In genomic region chr20:56424931-56425330, GRCh38 we compare ENCODE assay signal across 31 cellular contexts. TPM values are rescaled to one million over a fixed set of nuclear protein-coding genes. Genes with fewer than 3 reads are reported as not detected.
"Had no signal": no experiment of that assay in that cellular context is flagged by ENCODE, and none has a peak within 500 bp of the region (broad histone marks: within the 10 kb centered on the region; RNA-seq: fewer than 3 reads in every experiment).

No MANE protein-coding gene starts in this region.

- FAIRE-seq: astrocyte, endothelial cell of umbilical vein, kidney, pancreas had no signal

- H3K36me3 ChIP-seq: brain microvascular endothelial cell, pancreas, upper lobe of left lung had no signal

- H3K27ac Mint-ChIP-seq: activated T-helper 1 cell treated with anti-CD3 and anti-CD28 coated beads, Interleukin-12 subunit alpha, Interleukin-12 subunit beta, Interleukin-2, Interleukin-4 antibody, amounts not matched to agents 30 ng/mL and 10 ng/mL and 1 ng/mL, durations not matched to agents 14 hours and 24 hours and 36 hours; immature natural killer cell; memory B cell; stimulated activated memory B cell treated with anti-CD40 and anti-IgM and Interleukin-4, amounts not matched to agents 10 μg/mL and 1 μg/mL and 100 μg/mL, for 72 hours; T-helper 17 cell had no signal

- H3K4me1 ChIP-seq: pancreas, psoas muscle had no signal

- H3K27ac ChIP-seq: brain microvascular endothelial cell, coronary artery, pancreas, psoas muscle had no signal

- H3K4me2 ChIP-seq: smooth muscle cell had no signal

- ATAC-seq: activated naive CD4-positive, alpha-beta T cell treated with anti-CD3 and anti-CD28 coated beads, Interleukin-2, amount 50 U/mL, for 72 hours; left colon; natural killer cell treated with Interleukin-12 subunit alpha and Interleukin-12 subunit beta and Interleukin-15 and Interleukin-18, amount 100 ng/mL, for 72 hours; pancreas; psoas muscle; SK-N-SH treated with all-trans-retinoic acid at 6 μM for 48 hours; stimulated activated memory B cell treated with anti-CD40 and anti-IgM and Interleukin-4, amounts not matched to agents 10 μg/mL and 1 μg/mL and 100 μg/mL, for 72 hours; stimulated activated naive CD8-positive, alpha-beta T cell treated with anti-CD3 and anti-CD28 coated beads, Interleukin-15, amount 100 ng/mL, for 72 hours; T-helper 17 cell had no signal

- H3K27me3 ChIP-seq: brain microvascular endothelial cell, pancreas, upper lobe of left lung had no signal

- H3K27me3 Mint-ChIP-seq: activated CD4-positive, alpha-beta T cell treated with anti-CD3 and anti-CD28 coated beads, Interleukin-2, amount 10 ng/mL, durations not matched to agents 7 days and 5 days; memory B cell; natural killer cell treated with Interleukin-12 subunit alpha and Interleukin-12 subunit beta and Interleukin-15 and Interleukin-18, amount 100 ng/mL, for 72 hours; stimulated activated memory B cell treated with anti-CD40 and anti-IgM and Interleukin-4, amounts not matched to agents 10 μg/mL and 1 μg/mL and 100 μg/mL, for 72 hours; stimulated activated naive CD8-positive, alpha-beta T cell treated with anti-CD3 and anti-CD28 coated beads, Interleukin-15, amount 100 ng/mL, for 72 hours; T-helper 17 cell had no signal

- DNase-seq: activated CD4-positive, alpha-beta T cell treated with anti-CD3 and anti-CD28 coated beads, Interleukin-2, amount 10 ng/mL, durations not matched to agents 7 days and 5 days; activated CD4-positive, CD25-positive, alpha-beta regulatory T cell treated with anti-CD3 and anti-CD28 coated beads, Interleukin-2, amount 50 U/mL, for 72 hours; activated gamma-delta T cell treated with Interleukin-2 at 50 U/mL for 16 hours; amniotic stem cell; brain microvascular endothelial cell; foreskin fibroblast; hippocampal formation; immature natural killer cell; kidney; left colon; nucleus accumbens; pancreas; psoas muscle; stimulated activated CD4-positive, alpha-beta T cell treated with anti-CD3 and anti-CD28 coated beads, Interleukin-1b, Interleukin-23, amount 100 ng/mL, for 48 hours; stimulated activated CD4-positive, alpha-beta T cell treated with anti-CD3 and anti-CD28 coated beads, Interleukin-4, amount 100 ng/mL, for 4 hours; stimulated activated CD8-positive, alpha-beta memory T cell treated with anti-CD3 and anti-CD28 coated beads, Interleukin-4, amount 100 ng/mL, for 48 hours; stimulated activated naive CD8-positive, alpha-beta T cell treated with anti-CD3 and anti-CD28 coated beads, Interleukin-15, amount 100 ng/mL, for 72 hours; substantia nigra; T-helper 17 cell; T1000 had no signal

- H3K9me3 ChIP-seq: pancreas, psoas muscle, upper lobe of left lung had no signal

- H3K4me3 Mint-ChIP-seq: activated CD4-positive, alpha-beta T cell treated with anti-CD3 and anti-CD28 coated beads, Interleukin-2, amount 10 ng/mL, durations not matched to agents 7 days and 5 days; activated T-helper 1 cell treated with anti-CD3 and anti-CD28 coated beads, Interleukin-12 subunit alpha, Interleukin-12 subunit beta, Interleukin-2, Interleukin-4 antibody, amounts not matched to agents 30 ng/mL and 10 ng/mL and 1 ng/mL, durations not matched to agents 14 hours and 24 hours and 36 hours; immature natural killer cell; memory B cell; natural killer cell treated with Interleukin-12 subunit alpha and Interleukin-12 subunit beta and Interleukin-15 and Interleukin-18, amount 100 ng/mL, for 72 hours; stimulated activated memory B cell treated with anti-CD40 and anti-IgM and Interleukin-4, amounts not matched to agents 10 μg/mL and 1 μg/mL and 100 μg/mL, for 72 hours; stimulated activated naive CD8-positive, alpha-beta T cell treated with anti-CD3 and anti-CD28 coated beads, Interleukin-15, amount 100 ng/mL, for 72 hours; T-helper 17 cell had no signal

- H3K4me3 ChIP-seq: coronary artery, pancreas, psoas muscle, smooth muscle cell, upper lobe of left lung had no signal

- H3K36me3 Mint-ChIP-seq: natural killer cell treated with Interleukin-12 subunit alpha and Interleukin-12 subunit beta and Interleukin-15 and Interleukin-18, amount 100 ng/mL, for 72 hours; stimulated activated memory B cell treated with anti-CD40 and anti-IgM and Interleukin-4, amounts not matched to agents 10 μg/mL and 1 μg/mL and 100 μg/mL, for 72 hours had no signal

- H3K9me3 Mint-ChIP-seq: activated CD4-positive, alpha-beta T cell treated with anti-CD3 and anti-CD28 coated beads, Interleukin-2, amount 10 ng/mL, durations not matched to agents 7 days and 5 days; activated naive CD4-positive, alpha-beta T cell treated with anti-CD3 and anti-CD28 coated beads, Interleukin-2, amount 50 U/mL, for 72 hours; immature natural killer cell; stimulated activated memory B cell treated with anti-CD40 and anti-IgM and Interleukin-4, amounts not matched to agents 10 μg/mL and 1 μg/mL and 100 μg/mL, for 72 hours; stimulated activated naive CD8-positive, alpha-beta T cell treated with anti-CD3 and anti-CD28 coated beads, Interleukin-15, amount 100 ng/mL, for 72 hours had no signal

RNA-seq across cellular contexts. Expression of gene CASS4, which starts 12.9 kb away (rescaled TPM):
- total RNA-seq: endothelial cell of umbilical vein had no signal
- polyA plus RNA-seq: endothelial cell of umbilical vein had no signal
